Comparison of ENCODE assay signal across 9 cellular contexts in the genomic region with DNA sequence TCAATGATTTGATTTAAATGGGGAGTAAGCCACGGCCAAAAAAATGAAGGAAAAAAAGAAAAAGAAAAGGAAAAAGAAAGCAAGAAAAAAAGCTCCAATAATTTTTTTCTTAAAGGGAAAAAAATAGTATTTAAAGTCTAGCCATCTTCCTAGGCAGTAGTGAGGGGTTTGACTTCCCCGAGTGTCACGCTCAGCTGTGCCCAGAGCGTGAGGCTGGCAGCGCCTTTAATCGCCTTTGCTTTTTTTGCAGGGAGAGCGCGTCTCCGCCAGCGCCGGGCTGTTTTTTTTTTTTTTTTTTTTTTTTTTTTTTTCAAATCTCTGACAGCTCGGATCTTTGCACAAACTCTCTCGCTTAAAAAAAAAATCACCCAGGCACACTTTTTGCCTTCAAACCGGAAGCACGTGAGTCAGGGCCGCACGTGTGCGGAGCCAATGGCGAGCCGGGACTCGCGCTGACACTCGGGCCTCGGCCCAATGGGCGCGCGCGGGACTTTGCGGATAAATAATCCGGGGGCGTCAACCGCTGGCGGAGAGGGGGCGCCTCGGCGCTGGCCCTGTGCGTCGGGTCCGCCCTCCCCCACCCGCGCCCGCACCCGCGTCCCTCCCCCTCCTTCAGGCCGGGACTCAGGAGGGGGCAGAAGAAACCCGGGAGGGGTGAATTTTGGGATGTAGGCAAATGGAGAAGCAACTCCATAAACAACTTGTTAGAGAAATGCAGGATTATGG. TPM values are rescaled to one million over a fixed set of nuclear protein-coding genes. Genes with fewer than 3 reads are reported as not detected.
DNase-seq lines count a peak whose midpoint lies in the region; ATAC-seq, FAIRE-seq and TF ChIP-seq lines count a peak whose summit lies in the region.
"Had no signal": no experiment of that assay in that cellular context is flagged by ENCODE, and none has a peak within 500 bp of the region (broad histone marks: within the 10 kb centered on the region; RNA-seq: fewer than 3 reads in every experiment).

Gene EN1, minus strand, starts transcription at position 202 of the 726 bp plus-strand sequence. CDS start 481 bp downstream, outside the sequence.

- no peak for FAIRE-seq in endothelial cell of umbilical vein (lab: Jason Lieb, UNC)
- FAIRE-seq: colon had no signal

- H3K9me1 ChIP-seq in endothelial cell of umbilical vein (replicated peaks; ENCODE audit: control insufficient read depth, extremely low read depth, insufficient read depth, low read length), result no peaks in the 10 kb centered on the region

- intact Hi-C loops in endothelial cell of umbilical vein (cut with micrococcal nuclease), result no loop called here

- no peak within 1 kb of the TSS for H3K27ac Mint-ChIP-seq in osteocyte (ENCODE audit: unreplicated experiment)

- H3K27ac ChIP-seq in endothelial cell of umbilical vein (ENCODE audit: insufficient read depth, low read depth, low read length), result no peak within 1 kb of the TSS

- H3K79me2 ChIP-seq in endothelial cell of umbilical vein (ENCODE audit: control insufficient read depth, insufficient read depth, low read length), result no peaks in the 10 kb centered on the region

- H3K9ac ChIP-seq in endothelial cell of umbilical vein (replicated peaks; ENCODE audit: extremely low read depth, insufficient read depth, low read length), result no peak within 1 kb of the TSS

- POLR2A ChIA-PET in endothelial cell of umbilical vein (lab: Charles Lee), result no interaction called here

- H3K4me3 Mint-ChIP-seq in osteocyte (ENCODE audit: unreplicated experiment), result peak within 1 kb of the TSS; percentile 64

- CTCF ChIA-PET in endothelial cell of umbilical vein (lab: Charles Lee), result interaction anchor here (0.8 to 4.2 kb wide), 8 partner anchors 8 to 815 kb away, joined by 3 to 21 read pairs (median 5); no protein-coding TSS in a partner anchor

- no peak within 1 kb of the TSS for H2AFZ ChIP-seq in endothelial cell of umbilical vein (ENCODE audit: low read depth, low read length)

- peaks cover 84% of the 10 kb centered on the region for H3K27me3 Mint-ChIP-seq in osteocyte (ENCODE audit: unreplicated experiment)

- H3K9me3 ChIP-seq in endothelial cell of umbilical vein (replicated peaks; ENCODE audit: control insufficient read depth, insufficient read depth, low read length), result no peaks in the 10 kb centered on the region

- peaks cover 4% of the 10 kb centered on the region for H3K4me1 ChIP-seq in endothelial cell of umbilical vein (ENCODE audit: control insufficient read depth, extremely low read depth, insufficient read depth, low read length)

- no peak within 1 kb of the TSS for H3K4me2 ChIP-seq in endothelial cell of umbilical vein (ENCODE audit: insufficient read depth, low read length)

- no peak for TF ChIP-seq CTCF in endothelial cell of umbilical vein (IDR thresholded peaks at IDR 0.05; ENCODE audit: extremely low read depth in 1 of 2, insufficient read depth in 1 of 2, low read depth in 1 of 2, low read length in 2 of 2)
- TF ChIP-seq CTCF in osteocyte (IDR thresholded peaks at IDR 0.05), result no peak

- H3K9me3 Mint-ChIP-seq in osteocyte (ENCODE audit: unreplicated experiment), result no peaks in the 10 kb centered on the region

- H3K4me3 ChIP-seq in endothelial cell of umbilical vein (replicated peaks in 1 of 3; ENCODE audit: insufficient read depth in 1 of 3, low read depth in 1 of 3, low read length in 3 of 3), result no peak within 1 kb of the TSS

- DNase-seq in DMS 273 (lab: John Stamatoyannopoulos, UW; ENCODE audit: unreplicated experiment), result peak; percentile 90
- DNase-seq in NCI-H526 (lab: John Stamatoyannopoulos, UW), result peak; percentile 95 to 98
- DNase-seq in endothelial cell of umbilical vein (ENCODE audit: low read depth, low spot score), result no peak
- DNase-seq in osteocyte (ENCODE audit: extremely low spot score, unreplicated experiment), result peak; percentile 83
- DNase-seq in hepatic stellate cell (ENCODE audit: low spot score), result no peak
- DNase-seq in DMS153 treated with DMSO at 0.1 percent for 48 hours (lab: John Stamatoyannopoulos, UW; ENCODE audit: unreplicated experiment), result no peak
- DNase-seq in NCI-H2227 treated with DMSO at 0.1 percent for 48 hours (lab: John Stamatoyannopoulos, UW), result no peak

- H4K20me1 ChIP-seq in endothelial cell of umbilical vein (replicated peaks; ENCODE audit: control insufficient read depth, extremely low read depth, insufficient read depth, low read length), result no peaks in the 10 kb centered on the region

- ATAC-seq in HG02852 (IDR thresholded peaks at IDR 0.05; ENCODE audit: unreplicated experiment), result no peak

- no TSS peak for BruUV-seq in endothelial cell of umbilical vein (replicated peaks; lab: Mats Ljungman, UMichigan)

- TF ChIP-seq POLR2A in endothelial cell of umbilical vein (IDR thresholded peaks at IDR 0.05; ENCODE audit: low read depth, low read length), result no peak

- no peaks in the 10 kb centered on the region for H3K36me3 ChIP-seq in endothelial cell of umbilical vein (ENCODE audit: control insufficient read depth in 2 of 2, extremely low read depth in 1 of 2, insufficient read depth in 2 of 2, low read length in 2 of 2)

- H3K27me3 ChIP-seq in endothelial cell of umbilical vein (ENCODE audit: control insufficient read depth in 2 of 2, insufficient read depth in 2 of 2, low read length in 2 of 2), result peaks cover 87 to 94% of the 10 kb centered on the region in 2 experiments

- H3K4me1 Mint-ChIP-seq in osteocyte (ENCODE audit: unreplicated experiment), result peaks cover 22% of the 10 kb centered on the region

- H3K36me3 Mint-ChIP-seq in osteocyte (ENCODE audit: unreplicated experiment), result no peaks in the 10 kb centered on the region

- dilution Hi-C loops in endothelial cell of umbilical vein (cut with MboI; ENCODE audit: extremely low pct_ligation_motif_present, low sequenced_read_pairs), result no loop called here

TF ChIP-seq in endothelial cell of umbilical vein, 7 proteins besides CTCF, POLR2A, EP300 and RAD21:
- TF ChIP-seq POLR2AphosphoS5 (IDR thresholded peaks at IDR 0.05; ENCODE audit: insufficient read depth, low read depth, low read length) (no peak), GATA2 (IDR thresholded peaks at IDR 0.05; ENCODE audit: insufficient read depth, insufficient read length, low read depth, low read length) (peak; percentile 3), EZH2 (IDR thresholded peaks at IDR 0.05; ENCODE audit: borderline replicate concordance, low read depth, low read length, severe bottlenecking) (peak; percentile 86)

RNA-seq across cellular contexts. Expression of gene EN1, which starts in this region (rescaled TPM):
- total RNA-seq in endothelial cell of umbilical vein, result not detected in 2 replicates
- polyA plus RNA-seq in endothelial cell of umbilical vein, result not detected in 2 replicates
- polyA plus RNA-seq in endothelial cell of umbilical vein (2011; cell fraction: cytosol; rRNA removed), result not detected in 2 replicates
- not detected in 2 replicates for polyA plus RNA-seq in endothelial cell of umbilical vein (2011; cell fraction: nucleus; rRNA removed)
- not detected in 2 replicates for polyA plus RNA-seq in endothelial cell of umbilical vein (2012)
- not detected in 2 replicates for polyA minus RNA-seq in endothelial cell of umbilical vein
- polyA minus RNA-seq in endothelial cell of umbilical vein (2011; cell fraction: cytosol; rRNA and poly(A)+ RNA removed), result not detected
- polyA minus RNA-seq in endothelial cell of umbilical vein (2011; cell fraction: nucleus; rRNA and poly(A)+ RNA removed), result not detected in 2 replicates
- total RNA-seq in osteocyte, result not detected in 2 replicates

Comparison
In these comparisons a context has a peak if more than half of its experiments do, and no peak if none do; other contexts are left out.
1. Peak in DNase-seq in osteocyte; RNA of the gene not detected or under 1 TPM.
2. DNase-seq: peak in DMS 273 (single experiment) and NCI-H526 (2 of 2); none in endothelial cell of umbilical vein (single experiment), hepatic stellate cell (single experiment), DMS153 treated with DMSO at 0.1 percent for 48 hours (single experiment) and NCI-H2227 treated with DMSO at 0.1 percent for 48 hours (single experiment).